Comparison of ENCODE assay signal across 1 cellular context in genomic region chr7:139645572-139646523, GRCh38.
TF ChIP-seq lines count a peak whose summit lies in the region.

No MANE protein-coding gene starts in this region.

TF ChIP-seq in K562, 482 proteins besides CTCF, POLR2A, EP300 and RAD21 (continued from another document):
- TF ChIP-seq CHD7 (IDR thresholded peaks at IDR 0.05; ENCODE audit: low read depth, low read length) (peak; percentile 29), TFAP4 (CRISPR knock-in tag; IDR thresholded peaks at IDR 0.05; ENCODE audit: borderline replicate concordance) (0 out of 2 replicates have a peak, but pooled peaks have one; percentile 54), FOXJ2 (tag; IDR thresholded peaks at IDR 0.05) (no peak), TSC22D4 (tag; IDR thresholded peaks at IDR 0.05) (no peak), GABPB1 (CRISPR knock-in tag; IDR thresholded peaks at IDR 0.05) (0 out of 2 replicates have a peak, but pooled peaks have one; percentile 55), CC2D1A (IDR thresholded peaks at IDR 0.05) (peak; percentile 76), TEAD4 (IDR thresholded peaks at IDR 0.05; ENCODE audit: low read length) (0 out of 2 replicates have a peak, but pooled peaks have one; percentile 22), TEAD4 (CRISPR knock-in tag; IDR thresholded peaks at IDR 0.05; ENCODE audit: borderline replicate concordance) (no peak), CBFB (CRISPR knock-in tag; IDR thresholded peaks at IDR 0.05) (peak; percentile 43; the same call in 1 of the 2 replicates), CBX3 (IDR thresholded peaks at IDR 0.05; ENCODE audit: borderline replicate concordance in 1 of 2, low read length in 2 of 2) (peak in 1 of 2 experiments; percentile 27; a peak in 1 of 3 replicates), NR2C2 (CRISPR knock-in tag; IDR thresholded peaks at IDR 0.05) (no peak), NR2C2 (tag; IDR thresholded peaks at IDR 0.05) (0 out of 2 replicates have a peak, but pooled peaks have one; percentile 20), HLTF (IDR thresholded peaks at IDR 0.05) (no peak), SMC3 (conservative IDR thresholded peaks at IDR 0.05; ENCODE audit: insufficient read depth, low read depth, low read length) (peak; percentile 96), RB1 (IDR thresholded peaks at IDR 0.05; ENCODE audit: low read depth) (peak; percentile 64; the same call in 1 of the 2 replicates), RCOR1 (IDR thresholded peaks at IDR 0.05; ENCODE audit: borderline replicate concordance in 1 of 2, low read depth in 2 of 2, low read length in 2 of 2) (0 out of 4 replicates have a peak, but pooled peaks of 1 of the 2 experiments have one; percentile 46), SMARCA4 (IDR thresholded peaks at IDR 0.05) (peak; percentile 71; the same call in 1 of the 2 replicates), CTCFL (IDR thresholded peaks at IDR 0.05; ENCODE audit: borderline replicate concordance, insufficient read depth, low read depth, low read length, poor library complexity, severe bottlenecking) (peak; percentile 80), HNRNPL (IDR thresholded peaks at IDR 0.05; ENCODE audit: low read depth, low read length) (no peak)
